Comparison of ENCODE assay signal across 1 cellular context in the genomic region with DNA sequence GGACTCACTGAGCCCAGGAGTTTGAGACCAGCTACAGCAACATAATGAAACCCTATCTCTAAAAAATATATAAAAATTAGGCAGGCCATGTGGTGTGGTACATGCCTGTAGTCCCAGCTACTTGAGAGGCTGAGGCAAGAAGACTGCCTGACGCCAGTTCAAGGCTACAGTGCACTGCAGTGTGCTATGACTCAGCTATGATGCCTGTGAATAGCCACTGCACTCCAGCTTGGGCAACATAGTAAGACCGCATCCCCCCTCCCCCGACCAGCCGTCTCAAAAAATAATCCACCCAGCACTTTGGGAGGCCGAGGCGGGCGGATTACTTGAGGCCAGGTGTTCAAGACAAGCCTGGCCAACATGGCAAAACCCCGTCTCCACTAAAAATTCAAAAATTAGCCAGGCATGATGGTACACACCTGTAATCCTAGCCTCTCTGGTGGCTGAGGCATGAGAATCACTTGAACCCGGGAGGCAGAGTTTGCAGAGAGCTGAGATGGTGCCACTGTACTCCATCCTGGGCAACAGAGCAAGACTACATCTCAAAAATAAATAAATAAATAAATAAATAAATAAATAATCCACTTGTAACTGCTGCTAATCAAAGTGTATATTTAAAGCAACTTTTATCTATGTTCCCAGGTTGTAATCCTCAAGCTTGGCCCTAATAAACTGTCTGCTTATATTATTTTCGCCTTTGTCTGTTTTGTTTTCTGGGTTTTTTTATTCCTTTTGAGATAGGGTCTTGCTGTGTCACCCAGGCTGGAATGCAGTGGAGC.
TF ChIP-seq lines count a peak whose summit lies in the region.

No MANE protein-coding gene starts in this region.

TF ChIP-seq in GM12878, 131 proteins besides CTCF, POLR2A, EP300 and RAD21:
- TF ChIP-seq ESRRA (IDR thresholded peaks at IDR 0.05; ENCODE audit: low read length) (no peak), SUZ12 (IDR thresholded peaks at IDR 0.05; ENCODE audit: unreplicated experiment) (no peak), ATF7 (IDR thresholded peaks at IDR 0.05; ENCODE audit: low read depth) (no peak), NR2C1 (IDR thresholded peaks at IDR 0.05) (no peak), SIN3A (IDR thresholded peaks at IDR 0.05; ENCODE audit: low read depth, low read length) (no peak), SMAD5 (IDR thresholded peaks at IDR 0.05; ENCODE audit: low read depth) (no peak), STAT3 (IDR thresholded peaks at IDR 0.05; ENCODE audit: low read depth, low read length) (no peak), NR2F1 (conservative IDR thresholded peaks at IDR 0.05) (no peak), IKZF2 (IDR thresholded peaks at IDR 0.05) (no peak), MTA2 (IDR thresholded peaks at IDR 0.05; ENCODE audit: low read depth) (no peak), CBX3 (IDR thresholded peaks at IDR 0.05; ENCODE audit: borderline replicate concordance, low read depth) (no peak), SIX5 (IDR thresholded peaks at IDR 0.05; ENCODE audit: low read depth, low read length, severe bottlenecking) (no peak), NBN (IDR thresholded peaks at IDR 0.05) (no peak)
- TF ChIP-seq, protein P1, sequence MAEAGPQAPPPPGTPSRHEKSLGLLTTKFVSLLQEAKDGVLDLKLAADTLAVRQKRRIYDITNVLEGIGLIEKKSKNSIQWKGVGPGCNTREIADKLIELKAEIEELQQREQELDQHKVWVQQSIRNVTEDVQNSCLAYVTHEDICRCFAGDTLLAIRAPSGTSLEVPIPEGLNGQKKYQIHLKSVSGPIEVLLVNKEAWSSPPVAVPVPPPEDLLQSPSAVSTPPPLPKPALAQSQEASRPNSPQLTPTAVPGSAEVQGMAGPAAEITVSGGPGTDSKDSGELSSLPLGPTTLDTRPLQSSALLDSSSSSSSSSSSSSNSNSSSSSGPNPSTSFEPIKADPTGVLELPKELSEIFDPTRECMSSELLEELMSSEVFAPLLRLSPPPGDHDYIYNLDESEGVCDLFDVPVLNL (IDR thresholded peaks at IDR 0.05; ENCODE audit: low read depth, low read length), result no peak
- TF ChIP-seq, protein P2, sequence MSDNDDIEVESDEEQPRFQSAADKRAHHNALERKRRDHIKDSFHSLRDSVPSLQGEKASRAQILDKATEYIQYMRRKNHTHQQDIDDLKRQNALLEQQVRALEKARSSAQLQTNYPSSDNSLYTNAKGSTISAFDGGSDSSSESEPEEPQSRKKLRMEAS (IDR thresholded peaks at IDR 0.05; ENCODE audit: low read depth, low read length), result no peak
- TF ChIP-seq, protein P3, sequence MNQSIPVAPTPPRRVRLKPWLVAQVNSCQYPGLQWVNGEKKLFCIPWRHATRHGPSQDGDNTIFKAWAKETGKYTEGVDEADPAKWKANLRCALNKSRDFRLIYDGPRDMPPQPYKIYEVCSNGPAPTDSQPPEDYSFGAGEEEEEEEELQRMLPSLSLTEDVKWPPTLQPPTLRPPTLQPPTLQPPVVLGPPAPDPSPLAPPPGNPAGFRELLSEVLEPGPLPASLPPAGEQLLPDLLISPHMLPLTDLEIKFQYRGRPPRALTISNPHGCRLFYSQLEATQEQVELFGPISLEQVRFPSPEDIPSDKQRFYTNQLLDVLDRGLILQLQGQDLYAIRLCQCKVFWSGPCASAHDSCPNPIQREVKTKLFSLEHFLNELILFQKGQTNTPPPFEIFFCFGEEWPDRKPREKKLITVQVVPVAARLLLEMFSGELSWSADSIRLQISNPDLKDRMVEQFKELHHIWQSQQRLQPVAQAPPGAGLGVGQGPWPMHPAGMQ (IDR thresholded peaks at IDR 0.05; ENCODE audit: borderline replicate concordance), result no peak
TF ChIP-seq in GM12878: peak in this region for 0.
